19 cellular contexts compared by ENCODE assay signal in genomic region chr4:3762753-3763511, GRCh38. TPM values are rescaled to one million over a fixed set of nuclear protein-coding genes. Genes with fewer than 3 reads are reported as not detected.
"Had no signal": no experiment of that assay in that cellular context is flagged by ENCODE, and none has a peak within 500 bp of the region (broad histone marks: within the 10 kb centered on the region; RNA-seq: fewer than 3 reads in every experiment).

No MANE protein-coding gene starts in this region.

- H3K4me3 Mint-ChIP-seq: activated CD8-positive, alpha-beta memory T cell treated with anti-CD3 and anti-CD28 coated beads, Interleukin-2, amount 10 ng/mL, durations not matched to agents 7 days and 5 days; activated naive CD4-positive, alpha-beta T cell treated with anti-CD3 and anti-CD28 coated beads, Interleukin-2, amount 10 ng/mL, durations not matched to agents 7 days and 5 days; nephron progenitor cell; stimulated activated naive CD8-positive, alpha-beta T cell treated with anti-CD3 and anti-CD28 coated beads, Interleukin-15, Interleukin-2, amounts not matched to agents 100 ng/mL and 50 ng/mL, for 24 hours had no signal

- H3K9me3 Mint-ChIP-seq: nephron progenitor cell; stimulated activated naive CD8-positive, alpha-beta T cell treated with anti-CD3 and anti-CD28 coated beads, Interleukin-15, Interleukin-2, amounts not matched to agents 100 ng/mL and 50 ng/mL, for 24 hours had no signal

- H3K4me3 ChIP-seq: colonic mucosa, right atrium auricular region, testis had no signal

- H3K27ac ChIP-seq: colonic mucosa, right atrium auricular region, testis had no signal

- H3K4me1 ChIP-seq: colonic mucosa had no signal

- H3K9me3 ChIP-seq: colonic mucosa, right atrium auricular region, testis had no signal

- DNase-seq: activated CD4-positive, CD25-positive, alpha-beta regulatory T cell treated with anti-CD3 and anti-CD28 coated beads, Interleukin-2, amount 50 U/mL, for 72 hours; activated CD8-positive, alpha-beta memory T cell treated with anti-CD3 and anti-CD28 coated beads, Interleukin-2, amount 10 ng/mL, durations not matched to agents 7 days and 5 days; activated naive CD4-positive, alpha-beta T cell treated with anti-CD3 and anti-CD28 coated beads, Interleukin-2, amount 10 ng/mL, durations not matched to agents 7 days and 5 days; activated T-cell treated with anti-CD3 and anti-CD28 coated beads, Interleukin-2, amount 50 U/mL, for 1 hour; central memory CD4-positive, alpha-beta T cell; colonic mucosa; effector CD4-positive, alpha-beta T cell; foreskin fibroblast; glutamatergic neuron; mesendoderm; nephron progenitor cell; small intestine; stimulated activated CD4-positive, alpha-beta T cell treated with anti-CD3 and anti-CD28 coated beads, Interleukin-4, amount 100 ng/mL, for 4 hours; stimulated activated CD8-positive, alpha-beta memory T cell treated with anti-CD3 and anti-CD28 coated beads, Interleukin-4, amount 100 ng/mL, for 48 hours; SW 1271; testis had no signal

- H3K36me3 ChIP-seq: colonic mucosa, right atrium auricular region had no signal

- ATAC-seq: activated CD8-positive, alpha-beta memory T cell treated with anti-CD3 and anti-CD28 coated beads, Interleukin-2, amount 10 ng/mL, durations not matched to agents 7 days and 5 days had no signal

- H3K27ac Mint-ChIP-seq: activated CD8-positive, alpha-beta memory T cell treated with anti-CD3 and anti-CD28 coated beads, Interleukin-2, amount 10 ng/mL, durations not matched to agents 7 days and 5 days; activated naive CD4-positive, alpha-beta T cell treated with anti-CD3 and anti-CD28 coated beads, Interleukin-2, amount 10 ng/mL, durations not matched to agents 7 days and 5 days; nephron progenitor cell; progenitor cell of endocrine pancreas; stimulated activated naive CD8-positive, alpha-beta T cell treated with anti-CD3 and anti-CD28 coated beads, Interleukin-15, Interleukin-2, amounts not matched to agents 100 ng/mL and 50 ng/mL, for 24 hours had no signal

- H3K27me3 ChIP-seq: testis had no signal

RNA-seq across cellular contexts. Expression of gene ADRA2C, which starts 3.3 kb away (rescaled TPM):
- total RNA-seq: activated CD8-positive, alpha-beta memory T cell treated with anti-CD3 and anti-CD28 coated beads, Interleukin-2, amount 10 ng/mL, durations not matched to agents 7 days and 5 days had no signal
